11 cellular contexts compared by ENCODE assay signal in genomic region chrX:13094780-13095425, GRCh38. TPM values are rescaled to one million over a fixed set of nuclear protein-coding genes. Genes with fewer than 3 reads are reported as not detected.
DNase-seq lines count a peak whose midpoint lies in the region; ATAC-seq and TF ChIP-seq lines count a peak whose summit lies in the region.
"Had no signal": no experiment of that assay in that cellular context is flagged by ENCODE, and none has a peak within 500 bp of the region (broad histone marks: within the 10 kb centered on the region; RNA-seq: fewer than 3 reads in every experiment).

No MANE protein-coding gene starts in this region.

- H3K27me3 ChIP-seq in SK-N-SH (ENCODE audit: insufficient read depth) = no peaks in the 10 kb centered on the region
- peaks cover 0 to 4% (median 0%) of the 10 kb centered on the region in 3 donors for H3K27me3 ChIP-seq in gastrocnemius medialis

- H4K20me1 ChIP-seq in SK-N-SH (ENCODE audit: insufficient read depth) = no peaks in the 10 kb centered on the region

- H2AFZ ChIP-seq in SK-N-SH (ENCODE audit: low read depth) = peak overlapping the region; percentile 49; the same call in 1 of the 2 replicates

- no peak overlapping the region for H3K9ac ChIP-seq in SK-N-SH

- 0 out of 4 replicates have a peak, but pooled peaks cover 0 to 7% of the 10 kb centered on the region in 2 experiments for H3K4me1 ChIP-seq in SK-N-SH (ENCODE audit: control insufficient read depth in 1 of 2, insufficient read depth in 2 of 2, low read depth in 1 of 2, low read length in 1 of 2)
- H3K4me1 ChIP-seq in gastrocnemius medialis = peaks cover 4 to 6% of the 10 kb centered on the region in 2 donors

- H3F3A ChIP-seq in SK-N-SH (replicated peaks; ENCODE audit: insufficient read depth) = peaks cover 8% of the 10 kb centered on the region

- in situ Hi-C loops in gastrocnemius medialis (cut with MboI; ENCODE audit: low sequenced_read_pairs in 4 of 4) = no loop called here
- in situ Hi-C loops in ACHN (cut with HindIII; ENCODE audit: low pct_ligation_motif_present, low pct_unique_long_range_greater_than_20kb, low sequenced_read_pairs) = no loop called here

- no peaks in the 10 kb centered on the region for H3K9me2 ChIP-seq in SK-N-SH

- H3K79me2 ChIP-seq in SK-N-SH (ENCODE audit: insufficient read depth) = no peaks in the 10 kb centered on the region

- H3K9me3 ChIP-seq in SK-N-SH (no peaks in the 10 kb centered on the region), gastrocnemius medialis (no peaks in the 10 kb centered on the region)

- CTCF ChIA-PET in SK-N-SH (lab: Yijun Ruan, JAX) = no interaction called here

- TF ChIP-seq EP300 in SK-N-SH (IDR thresholded peaks at IDR 0.05; ENCODE audit: borderline replicate concordance in 1 of 2, low read depth in 1 of 2, low read length in 1 of 2) = no peak

- H3K27ac ChIP-seq in SK-N-SH (ENCODE audit: low read depth in 2 of 2, low read length in 1 of 2) (peak overlapping the region; percentile 46 to 60), gastrocnemius medialis (peak overlapping the region in 3 of 4 donors; percentile 5 to 37 (median 24))

- ATAC-seq in gastrocnemius medialis = no peak
- no peak for ATAC-seq in HG03280 (IDR thresholded peaks at IDR 0.05; ENCODE audit: unreplicated experiment)

- TF ChIP-seq CTCF in SK-N-SH (IDR thresholded peaks at IDR 0.05) = no peak
- no peak for TF ChIP-seq CTCF in gastrocnemius medialis (IDR thresholded peaks at IDR 0.05 in 4 of 5, conservative IDR thresholded peaks at IDR 0.05 in 1 of 5)

- H3K36me3 ChIP-seq in SK-N-SH (replicated peaks in 1 of 2; ENCODE audit: control insufficient read depth in 1 of 2, insufficient read depth in 2 of 2, low read length in 1 of 2) (no peaks in the 10 kb centered on the region), gastrocnemius medialis (no peaks in the 10 kb centered on the region)

- 40% methylated on average over 4 of the region's 4 CpGs for WGBS in SK-N-SH (ENCODE audit: low lambda C conversion rate)

- no peak overlapping the region for H3K4me3 ChIP-seq in SK-N-SH (ENCODE audit: low read depth in 2 of 2, low read length in 1 of 2)
- no peak overlapping the region for H3K4me3 ChIP-seq in gastrocnemius medialis
- H3K4me3 ChIP-seq: skin epidermis had no signal

- POLR2A ChIA-PET in SK-N-SH (lab: Yijun Ruan, JAX) = no interaction called here

- TF ChIP-seq RAD21 in SK-N-SH (IDR thresholded peaks at IDR 0.05; ENCODE audit: low read length) = no peak

- intact Hi-C loops in gastrocnemius medialis (cut with DNase I; ENCODE audit: low total_unique reads) = no loop called here

- TF ChIP-seq POLR2A in gastrocnemius medialis (IDR thresholded peaks at IDR 0.05) = no peak

- DNase-seq in GM03348 (ENCODE audit: low spot score) (peak; percentile 6), SK-N-SH (no peak), fibroblast of gingiva (ENCODE audit: low read depth) (peak; percentile 45), gastrocnemius medialis (no peak), DMS53 treated with DMSO at 0.1 percent for 48 hours (lab: John Stamatoyannopoulos, UW; ENCODE audit: unreplicated experiment) (no peak), ACHN (no peak), dermis blood vessel endothelial cell (no peak)
- DNase-seq: activated T-cell treated with anti-CD3 and anti-CD28 coated beads, Interleukin-2, amount 50 U/mL, for 48 hours; EL had no signal

- no peak overlapping the region for H3K4me2 ChIP-seq in SK-N-SH

TF ChIP-seq in SK-N-SH, 30 proteins besides CTCF, POLR2A, EP300 and RAD21:
- no peak for TF ChIP-seq USF1 (IDR thresholded peaks at IDR 0.05; ENCODE audit: borderline replicate concordance, low read depth)

RNA-seq across cellular contexts. Expression of gene FAM9C, which starts 50.5 kb away (rescaled TPM):
- polyA plus RNA-seq in SK-N-SH (2012; rRNA removed) = 1.9 and 2.6 TPM in 2 replicates
- 2.4 and 2.5 TPM in 2 replicates for polyA plus RNA-seq in SK-N-SH (2012; cell fraction: cytosol; rRNA removed)
- polyA plus RNA-seq in SK-N-SH (2012; cell fraction: nucleus; rRNA removed) = 3.1 and 6.2 TPM in 2 replicates
- total RNA-seq in gastrocnemius medialis = not detected
- 0.05 TPM in 1 of 2 replicates, not detected in the other for total RNA-seq in dermis blood vessel endothelial cell

Comparison
In these comparisons a context has a peak if more than half of its experiments do, and no peak if none do; other contexts are left out.
1. DNase-seq: peak in GM03348 (single experiment) and fibroblast of gingiva (single experiment); none in SK-N-SH (single experiment), gastrocnemius medialis (0 of 2), DMS53 treated with DMSO at 0.1 percent for 48 hours (single experiment), ACHN (single experiment) and dermis blood vessel endothelial cell (single experiment).